9 cellular contexts compared by ENCODE assay signal in genomic region chr3:187064210-187065115, GRCh38.
A peak's percentile ranks its signal among the peaks of the same experiment; 100 is the strongest.
DNase-seq lines count a peak whose midpoint lies in the region; ATAC-seq and TF ChIP-seq lines count a peak whose summit lies in the region.
"Had no signal": no experiment of that assay in that cellular context is flagged by ENCODE, and none has a peak within 500 bp of the region (broad histone marks: within the 10 kb centered on the region; RNA-seq: fewer than 3 reads in every experiment).

No MANE protein-coding gene starts in this region.

- no peak for ATAC-seq in stimulated activated naive B cell treated with anti-CD40 and anti-IgM and Interleukin-4, amounts not matched to agents 10 μg/mL and 1 μg/mL and 100 μg/mL, for 72 hours (replicated peaks)
- no peak for ATAC-seq in GM18861 (IDR thresholded peaks at IDR 0.05; ENCODE audit: unreplicated experiment)
- ATAC-seq in GM19467 (IDR thresholded peaks at IDR 0.05; ENCODE audit: unreplicated experiment) = no peak
- ATAC-seq: Right ventricle myocardium inferior had no signal

- POLR2A ChIA-PET in activated CD4-positive, alpha-beta T cell treated with anti-CD3 and anti-CD28 coated beads, Interleukin-2, amount 10 ng/mL, durations not matched to agents 7 days and 5 days (lab: Charles Lee) = no interaction called here

- no peak overlapping the region for H3K9ac ChIP-seq in HUES6 (ENCODE audit: low read length)

- no peak overlapping the region for H3K4me3 Mint-ChIP-seq in activated CD4-positive, alpha-beta T cell treated with anti-CD3 and anti-CD28 coated beads, Interleukin-2, amount 10 ng/mL, durations not matched to agents 7 days and 5 days
- H3K4me3 Mint-ChIP-seq in chondrocyte (ENCODE audit: unreplicated experiment) = no peak overlapping the region
- peak overlapping the region; percentile 48 to 62 for H3K4me3 Mint-ChIP-seq in stimulated activated naive B cell treated with anti-CD40 and anti-IgM and Interleukin-4, amounts not matched to agents 10 μg/mL and 1 μg/mL and 100 μg/mL, for 72 hours

- no peaks in the 10 kb centered on the region for H3K9me3 Mint-ChIP-seq in activated CD4-positive, alpha-beta T cell treated with anti-CD3 and anti-CD28 coated beads, Interleukin-2, amount 10 ng/mL, durations not matched to agents 7 days and 5 days
- peaks cover 2% of the 10 kb centered on the region for H3K9me3 Mint-ChIP-seq in chondrocyte (ENCODE audit: low read depth)
- peaks cover 1 to 2% of the 10 kb centered on the region in 2 donors for H3K9me3 Mint-ChIP-seq in stimulated activated naive B cell treated with anti-CD40 and anti-IgM and Interleukin-4, amounts not matched to agents 10 μg/mL and 1 μg/mL and 100 μg/mL, for 72 hours

- peaks cover 29% of the 10 kb centered on the region for H3K4me1 ChIP-seq in HUES6 (ENCODE audit: control insufficient read depth, insufficient read depth, low read length)

- DNase-seq in activated CD4-positive, alpha-beta T cell treated with anti-CD3 and anti-CD28 coated beads, Interleukin-2, amount 10 ng/mL, durations not matched to agents 7 days and 5 days = no peak
- no peak for DNase-seq in activated CD4-positive, alpha-beta T cell treated with anti-CD3 and anti-CD28 coated beads for 1 hour
- DNase-seq in chondrocyte (ENCODE audit: low spot score) (no peak), NCI-H526 treated with DMSO at 0.1 percent for 48 hours (lab: John Stamatoyannopoulos, UW) (no peak)
- no peak for DNase-seq in stimulated activated naive B cell treated with anti-CD40 and anti-IgM and Interleukin-4, amounts not matched to agents 10 μg/mL and 1 μg/mL and 100 μg/mL, for 72 hours

- H3K27ac Mint-ChIP-seq in activated CD4-positive, alpha-beta T cell treated with anti-CD3 and anti-CD28 coated beads, Interleukin-2, amount 10 ng/mL, durations not matched to agents 7 days and 5 days = peak overlapping the region; percentile 46
- peak overlapping the region; percentile 57 for H3K27ac Mint-ChIP-seq in chondrocyte (ENCODE audit: unreplicated experiment)
- H3K27ac Mint-ChIP-seq in stimulated activated naive B cell treated with anti-CD40 and anti-IgM and Interleukin-4, amounts not matched to agents 10 μg/mL and 1 μg/mL and 100 μg/mL, for 72 hours = peak overlapping the region; percentile 97

- H3K27me3 ChIP-seq in HUES6 (ENCODE audit: control insufficient read depth, insufficient read depth, low read length) = no peaks in the 10 kb centered on the region

- no peak overlapping the region for H3K4me3 ChIP-seq in HUES6 (ENCODE audit: low read depth, low read length)

- H3K27ac ChIP-seq in HUES6 (ENCODE audit: low read depth, low read length) = peak overlapping the region; percentile 6; the same call in 1 of the 2 replicates

- peaks cover 85% of the 10 kb centered on the region for H3K36me3 Mint-ChIP-seq in activated CD4-positive, alpha-beta T cell treated with anti-CD3 and anti-CD28 coated beads, Interleukin-2, amount 10 ng/mL, durations not matched to agents 7 days and 5 days (ENCODE audit: low read depth)
- peaks cover 14% of the 10 kb centered on the region for H3K36me3 Mint-ChIP-seq in chondrocyte (ENCODE audit: low read depth)
- H3K36me3 Mint-ChIP-seq in stimulated activated naive B cell treated with anti-CD40 and anti-IgM and Interleukin-4, amounts not matched to agents 10 μg/mL and 1 μg/mL and 100 μg/mL, for 72 hours = peaks cover 61 to 82% of the 10 kb centered on the region in 2 donors

- H3K36me3 ChIP-seq in HUES6 (ENCODE audit: control insufficient read depth, insufficient read depth, low read length) = peaks cover 17% of the 10 kb centered on the region

- CTCF ChIA-PET in activated CD4-positive, alpha-beta T cell treated with anti-CD3 and anti-CD28 coated beads, Interleukin-2, amount 10 ng/mL, durations not matched to agents 7 days and 5 days (lab: Charles Lee) = interaction anchor here (0.8 to 1.3 kb wide), 2 partner anchors 14 to 38 kb away, joined by 3 to 4 read pairs; no protein-coding TSS in a partner anchor

- peaks cover 61% of the 10 kb centered on the region for H3K4me1 Mint-ChIP-seq in activated CD4-positive, alpha-beta T cell treated with anti-CD3 and anti-CD28 coated beads, Interleukin-2, amount 10 ng/mL, durations not matched to agents 7 days and 5 days
- H3K4me1 Mint-ChIP-seq in chondrocyte (ENCODE audit: low read depth) = peaks cover 53% of the 10 kb centered on the region
- H3K4me1 Mint-ChIP-seq in stimulated activated naive B cell treated with anti-CD40 and anti-IgM and Interleukin-4, amounts not matched to agents 10 μg/mL and 1 μg/mL and 100 μg/mL, for 72 hours = peaks cover 55 to 94% of the 10 kb centered on the region in 2 donors

- no peaks in the 10 kb centered on the region for H3K9me3 ChIP-seq in HUES6 (ENCODE audit: control insufficient read depth, insufficient read depth, low read depth, low read length)

- no peaks in the 10 kb centered on the region for H3K27me3 Mint-ChIP-seq in activated CD4-positive, alpha-beta T cell treated with anti-CD3 and anti-CD28 coated beads, Interleukin-2, amount 10 ng/mL, durations not matched to agents 7 days and 5 days
- no peaks in the 10 kb centered on the region for H3K27me3 Mint-ChIP-seq in chondrocyte (ENCODE audit: low read depth)
- no peaks in the 10 kb centered on the region for H3K27me3 Mint-ChIP-seq in stimulated activated naive B cell treated with anti-CD40 and anti-IgM and Interleukin-4, amounts not matched to agents 10 μg/mL and 1 μg/mL and 100 μg/mL, for 72 hours

- no peak for TF ChIP-seq CTCF in chondrocyte (IDR thresholded peaks at IDR 0.05)

Comparison
In these comparisons a context has a peak if more than half of its experiments do, and no peak if none do; other contexts are left out.
1. H3K27ac Mint-ChIP-seq: peak in every context shown above with its lines; median percentile 97 in stimulated activated naive B cell treated with anti-CD40 and anti-IgM and Interleukin-4, amounts not matched to agents 10 μg/mL and 1 μg/mL and 100 μg/mL, for 72 hours; 57 in chondrocyte; 46 in activated CD4-positive, alpha-beta T cell treated with anti-CD3 and anti-CD28 coated beads, Interleukin-2, amount 10 ng/mL, durations not matched to agents 7 days and 5 days.
2. H3K4me3 Mint-ChIP-seq: peak in stimulated activated naive B cell treated with anti-CD40 and anti-IgM and Interleukin-4, amounts not matched to agents 10 μg/mL and 1 μg/mL and 100 μg/mL, for 72 hours (2 of 2); none in activated CD4-positive, alpha-beta T cell treated with anti-CD3 and anti-CD28 coated beads, Interleukin-2, amount 10 ng/mL, durations not matched to agents 7 days and 5 days (single experiment) and chondrocyte (single experiment).